ENCODE assay signal across 8 cellular contexts in genomic region chrX:133985164-133986007, GRCh38. TPM values are rescaled to one million over a fixed set of nuclear protein-coding genes. Genes with fewer than 3 reads are reported as not detected.
DNase-seq lines count a peak whose midpoint lies in the region; ATAC-seq and TF ChIP-seq lines count a peak whose summit lies in the region.

TSS of gene GPC3 (minus strand) at chrX:133985594.

- H3K36me3 Mint-ChIP-seq in CD8-positive, alpha-beta memory T cell = no peaks in the 10 kb centered on the region
- H3K36me3 Mint-ChIP-seq in activated naive CD4-positive, alpha-beta T cell treated with anti-CD3 and anti-CD28 coated beads, Interleukin-2, amount 50 U/mL, for 24 hours = no peaks in the 10 kb centered on the region

- no peaks in the 10 kb centered on the region for H3K4me1 ChIP-seq in CD8-positive, alpha-beta memory T cell (ENCODE audit: insufficient read depth, low read length)
- peaks cover 0 to 5% of the 10 kb centered on the region in 2 donors for H3K4me1 ChIP-seq in right atrium auricular region

- no peak within 1 kb of the TSS for H3K4me3 ChIP-seq in CD8-positive, alpha-beta memory T cell (ENCODE audit: low read length)
- H3K4me3 ChIP-seq in right atrium auricular region = peak within 1 kb of the TSS; percentile 17 to 44

- peak; percentile 72 for ATAC-seq in HG02885 (IDR thresholded peaks at IDR 0.05; ENCODE audit: poor library complexity, unreplicated experiment)

- no peaks in the 10 kb centered on the region for H3K9me3 Mint-ChIP-seq in CD8-positive, alpha-beta memory T cell
- no peaks in the 10 kb centered on the region for H3K9me3 Mint-ChIP-seq in activated naive CD4-positive, alpha-beta T cell treated with anti-CD3 and anti-CD28 coated beads, Interleukin-2, amount 50 U/mL, for 24 hours

- CTCF ChIA-PET in CD8-positive, alpha-beta memory T cell (lab: Charles Lee) = no interaction called here

- peak within 1 kb of the TSS; percentile 29 to 67 (median 53) for H3K4me3 Mint-ChIP-seq in CD8-positive, alpha-beta memory T cell
- peak within 1 kb of the TSS; percentile 67 for H3K4me3 Mint-ChIP-seq in activated naive CD4-positive, alpha-beta T cell treated with anti-CD3 and anti-CD28 coated beads, Interleukin-2, amount 50 U/mL, for 24 hours

- DNase-seq in CD8-positive, alpha-beta memory T cell = peak in 3 of 5 donors; percentile 1 to 34 (median 4)
- DNase-seq in OCI-M1 (lab: John Stamatoyannopoulos, UW) (peak; percentile 5), right atrium auricular region (ENCODE audit: low spot score) (no peak), renal cortical epithelial cell (ENCODE audit: low read depth) (peak; percentile 7), GM19238 (ENCODE audit: insufficient read length, low spot score) (no peak), middle frontal gyrus (ENCODE audit: extremely low spot score, low spot score) (no peak)

- no peak within 1 kb of the TSS for H3K27ac Mint-ChIP-seq in CD8-positive, alpha-beta memory T cell
- no peak within 1 kb of the TSS for H3K27ac Mint-ChIP-seq in activated naive CD4-positive, alpha-beta T cell treated with anti-CD3 and anti-CD28 coated beads, Interleukin-2, amount 50 U/mL, for 24 hours

- no peaks in the 10 kb centered on the region for H3K36me3 ChIP-seq in CD8-positive, alpha-beta memory T cell (ENCODE audit: insufficient read depth, low read length)
- no peaks in the 10 kb centered on the region for H3K36me3 ChIP-seq in right atrium auricular region

- peaks cover 0 to 8% (median 1%) of the 10 kb centered on the region in 3 donors for H3K4me1 Mint-ChIP-seq in CD8-positive, alpha-beta memory T cell
- H3K4me1 Mint-ChIP-seq in activated naive CD4-positive, alpha-beta T cell treated with anti-CD3 and anti-CD28 coated beads, Interleukin-2, amount 50 U/mL, for 24 hours = peaks cover 7% of the 10 kb centered on the region

- H3K9me3 ChIP-seq in CD8-positive, alpha-beta memory T cell (ENCODE audit: low read length) = no peaks in the 10 kb centered on the region
- no peaks in the 10 kb centered on the region for H3K9me3 ChIP-seq in right atrium auricular region

- peaks cover 15 to 31% of the 10 kb centered on the region in 2 donors for H3K27me3 Mint-ChIP-seq in CD8-positive, alpha-beta memory T cell
- peaks cover 8% of the 10 kb centered on the region for H3K27me3 Mint-ChIP-seq in activated naive CD4-positive, alpha-beta T cell treated with anti-CD3 and anti-CD28 coated beads, Interleukin-2, amount 50 U/mL, for 24 hours

- no peak for TF ChIP-seq CTCF in right atrium auricular region (IDR thresholded peaks at IDR 0.05)

- peaks cover 3% of the 10 kb centered on the region for H3K27me3 ChIP-seq in CD8-positive, alpha-beta memory T cell (ENCODE audit: insufficient read depth, low read length, poor library complexity, severe bottlenecking)
- no peaks in the 10 kb centered on the region for H3K27me3 ChIP-seq in right atrium auricular region

- no peak within 1 kb of the TSS for H3K27ac ChIP-seq in CD8-positive, alpha-beta memory T cell (ENCODE audit: low read depth, low read length)
- H3K27ac ChIP-seq in right atrium auricular region = no peak within 1 kb of the TSS

- POLR2A ChIA-PET in CD8-positive, alpha-beta memory T cell (lab: Charles Lee) = no interaction called here

RNA-seq across cellular contexts. Expression of gene GPC3, which starts in this region (rescaled TPM):
- total RNA-seq in CD8-positive, alpha-beta memory T cell = not detected
- not detected for polyA plus RNA-seq in CD8-positive, alpha-beta memory T cell
- total RNA-seq in right atrium auricular region = 10 to 100 TPM in 1 of 2 donors, 1 to 10 TPM in 1; 3.5 to 18.6 TPM
- total RNA-seq in renal cortical epithelial cell = 1.8 TPM in 1 of 2 replicates, not detected in the other

Comparison
In these comparisons a context has a peak if more than half of its experiments do, and no peak if none do; other contexts are left out.
1. Peak in DNase-seq in CD8-positive, alpha-beta memory T cell; RNA of the gene not detected or under 1 TPM.
2. DNase-seq: peak in OCI-M1 (single experiment) and renal cortical epithelial cell (single experiment); none in right atrium auricular region (single experiment), GM19238 (single experiment) and middle frontal gyrus (single experiment).